Comparison of ENCODE assay signal across 8 cellular contexts in the genomic region with DNA sequence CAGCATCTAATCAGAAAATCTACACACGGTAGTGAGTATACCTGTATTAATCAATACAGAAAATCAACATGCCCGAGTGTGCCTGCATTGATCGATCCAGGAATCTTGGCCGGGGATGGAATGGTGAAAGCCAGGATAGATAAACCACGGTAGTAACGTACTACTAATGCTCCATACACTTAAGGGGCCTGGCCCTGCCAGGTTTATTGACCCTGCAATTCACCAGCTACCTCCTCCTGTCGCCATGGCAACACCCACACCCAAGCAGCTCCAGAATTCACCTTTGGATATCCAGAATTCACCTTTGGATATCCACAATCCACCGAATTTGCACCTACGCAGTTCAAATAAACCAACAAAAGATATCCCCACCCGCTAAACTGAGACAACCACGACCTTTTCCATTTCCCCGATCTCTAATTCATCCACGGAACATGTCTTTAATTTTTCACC. TPM values are rescaled to one million over a fixed set of nuclear protein-coding genes. Genes with fewer than 3 reads are reported as not detected.
DNase-seq lines count a peak whose midpoint lies in the region; ATAC-seq and TF ChIP-seq lines count a peak whose summit lies in the region.

No MANE protein-coding gene starts in this region.

- peak overlapping the region; percentile 84 for H3K4me3 ChIP-seq in DOHH2 (ENCODE audit: low read length)
- peak overlapping the region; percentile 68 for H3K4me3 ChIP-seq in iPS-11a (ENCODE audit: low read depth, low read length)

- H3K9me3 ChIP-seq in DOHH2 (ENCODE audit: control insufficient read depth, insufficient read depth, low read length) = no peaks in the 10 kb centered on the region

- CTCF ChIA-PET in activated naive CD4-positive, alpha-beta T cell treated with anti-CD3 and anti-CD28 coated beads, Interleukin-2, amount 10 ng/mL, durations not matched to agents 7 days and 5 days (lab: Charles Lee) = interaction anchor here (0.8 to 1.2 kb wide), 4 partner anchors 10 to 81 kb away, joined by 3 to 7 read pairs (median 4); no protein-coding TSS in a partner anchor

- H3K79me2 ChIP-seq in DOHH2 (ENCODE audit: control insufficient read depth, low read length) = no peaks in the 10 kb centered on the region

- H3K27ac Mint-ChIP-seq in activated naive CD4-positive, alpha-beta T cell treated with anti-CD3 and anti-CD28 coated beads, Interleukin-2, amount 10 ng/mL, durations not matched to agents 7 days and 5 days = no peak overlapping the region
- H3K27ac Mint-ChIP-seq in natural killer cell = no peak overlapping the region

- no peaks in the 10 kb centered on the region for H3K36me3 ChIP-seq in DOHH2 (ENCODE audit: control insufficient read depth, low read length)

- no peak overlapping the region for H3K4me3 Mint-ChIP-seq in activated naive CD4-positive, alpha-beta T cell treated with anti-CD3 and anti-CD28 coated beads, Interleukin-2, amount 10 ng/mL, durations not matched to agents 7 days and 5 days
- H3K4me3 Mint-ChIP-seq in natural killer cell = no peak overlapping the region

- H3K27me3 Mint-ChIP-seq in activated naive CD4-positive, alpha-beta T cell treated with anti-CD3 and anti-CD28 coated beads, Interleukin-2, amount 10 ng/mL, durations not matched to agents 7 days and 5 days = peaks cover 5% of the 10 kb centered on the region
- H3K27me3 Mint-ChIP-seq in natural killer cell (ENCODE audit: low read depth in 2 of 2) = no peaks in the 10 kb centered on the region

- H3K9me2 ChIP-seq in DOHH2 (replicated peaks; ENCODE audit: control insufficient read depth, low read length) = no peaks in the 10 kb centered on the region

- no peak for TF ChIP-seq CTCF in DOHH2 (IDR thresholded peaks at IDR 0.05; ENCODE audit: low read depth, low read length, poor library complexity, severe bottlenecking)
- no peak for TF ChIP-seq CTCF in natural killer cell (IDR thresholded peaks at IDR 0.05)

- H3K36me3 Mint-ChIP-seq in activated naive CD4-positive, alpha-beta T cell treated with anti-CD3 and anti-CD28 coated beads, Interleukin-2, amount 10 ng/mL, durations not matched to agents 7 days and 5 days = no peaks in the 10 kb centered on the region
- no peaks in the 10 kb centered on the region for H3K36me3 Mint-ChIP-seq in natural killer cell

- peak overlapping the region; percentile 81 for H3K27ac ChIP-seq in DOHH2 (ENCODE audit: low read depth, low read length)

- H3K27me3 ChIP-seq in DOHH2 (ENCODE audit: control insufficient read depth, low read length) = no peaks in the 10 kb centered on the region

- no peaks in the 10 kb centered on the region for H4K20me1 ChIP-seq in DOHH2 (ENCODE audit: control insufficient read depth, insufficient read depth, low read depth, low read length)

- peaks cover 21% of the 10 kb centered on the region for H3K4me1 Mint-ChIP-seq in activated naive CD4-positive, alpha-beta T cell treated with anti-CD3 and anti-CD28 coated beads, Interleukin-2, amount 10 ng/mL, durations not matched to agents 7 days and 5 days
- H3K4me1 Mint-ChIP-seq in natural killer cell = no peaks in the 10 kb centered on the region

- DNase-seq in NCI-H1417 (lab: John Stamatoyannopoulos, UW) (peak; percentile 85 to 94 (median 88)), natural killer cell (no peak), glomerular visceral epithelial cell (ENCODE audit: extremely low spot score) (no peak)
- DNase-seq in activated naive CD4-positive, alpha-beta T cell treated with anti-CD3 and anti-CD28 coated beads, Interleukin-2, amount 10 ng/mL, durations not matched to agents 7 days and 5 days = peak; percentile 32
- DNase-seq in stimulated activated naive CD4-positive, alpha-beta T cell treated with Interleukin-2 at 50 U/mL for 16 hours (lab: John Stamatoyannopoulos, UW) = peak; percentile 7

- no peaks in the 10 kb centered on the region for H3K9me3 Mint-ChIP-seq in activated naive CD4-positive, alpha-beta T cell treated with anti-CD3 and anti-CD28 coated beads, Interleukin-2, amount 10 ng/mL, durations not matched to agents 7 days and 5 days
- no peaks in the 10 kb centered on the region for H3K9me3 Mint-ChIP-seq in natural killer cell

- H3K4me2 ChIP-seq in DOHH2 (ENCODE audit: low read length) = peak overlapping the region; percentile 79

- peaks cover 27% of the 10 kb centered on the region for H3K4me1 ChIP-seq in DOHH2 (ENCODE audit: control insufficient read depth, low read length)

- 0 out of 2 replicates have a peak, but pooled peaks cover 3% of the 10 kb centered on the region for H3F3A ChIP-seq in DOHH2 (ENCODE audit: control insufficient read depth, insufficient read depth)

- no peak for ATAC-seq in natural killer cell
- no peak for ATAC-seq in GM21367 (IDR thresholded peaks at IDR 0.05; ENCODE audit: unreplicated experiment)

- intact Hi-C loops in natural killer cell (cut with micrococcal nuclease) = loop anchor here (2.0 to 5.0 kb wide), 3 partner anchors 125 to 680 kb away; a partner anchor contains a TSS

RNA-seq across cellular contexts. Expression of a gene that starts 14.8 kb away (rescaled TPM):
- 1,000 to 10,000 TPM in 1 of 3 donors, 100 to 1,000 TPM in 2; 868 to 1,074 (median 907) TPM for total RNA-seq in natural killer cell

RNA-seq across cellular contexts. Expression of a gene that starts 50.3 kb away (rescaled TPM):
- 10 to 100 TPM; 32.6 to 46.3 (median 40.7) TPM for total RNA-seq in natural killer cell

Comparison
In these comparisons a context has a peak if more than half of its experiments do, and no peak if none do; other contexts are left out.
1. DNase-seq: peak in NCI-H1417 (3 of 3), activated naive CD4-positive, alpha-beta T cell treated with anti-CD3 and anti-CD28 coated beads, Interleukin-2, amount 10 ng/mL, durations not matched to agents 7 days and 5 days (single experiment) and stimulated activated naive CD4-positive, alpha-beta T cell treated with Interleukin-2 at 50 U/mL for 16 hours (single experiment); none in natural killer cell (single experiment) and glomerular visceral epithelial cell (single experiment).